Comparison of ENCODE assay signal across 9 cellular contexts in genomic region chr11:75380716-75381420, GRCh38. TPM values are rescaled to one million over a fixed set of nuclear protein-coding genes. Genes with fewer than 3 reads are reported as not detected.
DNase-seq lines count a peak whose midpoint lies in the region; ATAC-seq, FAIRE-seq and TF ChIP-seq lines count a peak whose summit lies in the region.
"Had no signal": no experiment of that assay in that cellular context is flagged by ENCODE, and none has a peak within 500 bp of the region (broad histone marks: within the 10 kb centered on the region; RNA-seq: fewer than 3 reads in every experiment).

No MANE protein-coding gene starts in this region.

- peak overlapping the region in 1 of 2 experiments; percentile 60 for H2BK12ac ChIP-seq in mesenchymal stem cell (ENCODE audit: low read length in 2 of 2)

- H3K9me3 ChIP-seq in K562 (replicated peaks; ENCODE audit: control insufficient read depth, insufficient read depth, low read depth, low read length) (no peaks in the 10 kb centered on the region), mesenchymal stem cell (ENCODE audit: control insufficient read depth, low read length) (no peaks in the 10 kb centered on the region)

- H3K18ac ChIP-seq in mesenchymal stem cell (ENCODE audit: low read depth in 1 of 2, low read length in 2 of 2) = peak overlapping the region in 1 of 2 experiments; percentile 41

- H2AFZ ChIP-seq in K562 (ENCODE audit: low read depth, low read length) = peak overlapping the region; percentile 77
- H2AFZ ChIP-seq in mesenchymal stem cell (ENCODE audit: low read depth, low read length) = no peak overlapping the region

- no peak overlapping the region for H4K91ac ChIP-seq in mesenchymal stem cell (ENCODE audit: low read length)

- H3K36me3 ChIP-seq in K562 (ENCODE audit: control insufficient read depth, insufficient read depth, low read length) (no peaks in the 10 kb centered on the region), mesenchymal stem cell (ENCODE audit: control insufficient read depth in 1 of 2, insufficient read depth in 2 of 2, low read depth in 1 of 2, low read length in 2 of 2) (no peaks in the 10 kb centered on the region)

- H3K79me2 ChIP-seq in K562 (ENCODE audit: control insufficient read depth, insufficient read depth, low read length) = no peaks in the 10 kb centered on the region

- H4K20me1 ChIP-seq in K562 (replicated peaks; ENCODE audit: control insufficient read depth, insufficient read depth, low read length) = no peaks in the 10 kb centered on the region

- CTCF ChIA-PET in K562 (lab: Yijun Ruan, JAX; ENCODE audit: low intra/inter-chr PET ratio) = interaction anchor here (0.8 to 1.1 kb wide), 2 partner anchors 52 to 100 kb away, joined by 3 to 5 read pairs; no protein-coding TSS in a partner anchor

- H3K4me3 ChIP-seq in K562 (no peak overlapping the region), mesenchymal stem cell (ENCODE audit: insufficient read depth in 1 of 2, low read depth in 1 of 2, low read length in 2 of 2) (no peak overlapping the region)

- ATAC-seq in K562 (no peak), HG03571 (IDR thresholded peaks at IDR 0.05; ENCODE audit: unreplicated experiment) (no peak), HG03520 (IDR thresholded peaks at IDR 0.05; ENCODE audit: unreplicated experiment) (no peak)
- no peak for ATAC-seq in activated CD4-positive, CD25-positive, alpha-beta regulatory T cell treated with anti-CD3 and anti-CD28 coated beads, Interleukin-2, amount 50 U/mL, for 24 hours

- peaks cover 12 to 21% of the 10 kb centered on the region in 2 experiments; a peak in 4 of 5 replicates for H3K4me1 ChIP-seq in K562 (replicated peaks in 1 of 2; ENCODE audit: control insufficient read depth in 2 of 2, insufficient read depth in 2 of 2, low read length in 2 of 2)
- peaks cover 18% of the 10 kb centered on the region for H3K4me1 ChIP-seq in mesenchymal stem cell (ENCODE audit: control insufficient read depth, insufficient read depth, low read depth, low read length)

- no peak overlapping the region for H4K8ac ChIP-seq in mesenchymal stem cell (ENCODE audit: low read length)

- peak; percentile 15 for FAIRE-seq in K562 (lab: Jason Lieb, UNC)

- H3K4ac ChIP-seq in mesenchymal stem cell (ENCODE audit: low read depth in 1 of 2, low read length in 2 of 2) = peak overlapping the region in 1 of 2 experiments; percentile 1

- TF ChIP-seq POLR2A in K562 (conservative IDR thresholded peaks at IDR 0.05) = no peak

- H3K27me3 ChIP-seq in K562 (ENCODE audit: control insufficient read depth in 2 of 2, insufficient read depth in 2 of 2, low read length in 2 of 2) (no peaks in the 10 kb centered on the region), mesenchymal stem cell (ENCODE audit: control insufficient read depth in 1 of 2, insufficient read depth in 1 of 2, low read length in 2 of 2) (no peaks in the 10 kb centered on the region)

- DNase-seq in AML-193 (lab: John Stamatoyannopoulos, UW) (peak; percentile 31 to 59), K562 (ENCODE audit: extremely low read depth in 1 of 4, low spot score in 3 of 4) (no peak), mesenchymal stem cell (peak; percentile 42), inferior parietal cortex (ENCODE audit: extremely low spot score) (no peak)

- H3K14ac ChIP-seq in mesenchymal stem cell (ENCODE audit: low read length in 2 of 2) = no peak overlapping the region

- in situ Hi-C loops in K562 (cut with MboI) = loop anchor here (5.0 kb wide), 2 partner anchors 54 to 104 kb away; no protein-coding TSS in a partner anchor

- 49% methylated on average over 6 of the region's 7 CpGs for WGBS in K562 (ENCODE audit: insufficient coverage, low coverage, missing lambda C conversion rate)
- WGBS in mesenchymal stem cell = 82% methylated on average over 5 of the region's 7 CpGs

- TF ChIP-seq EP300 in Ishikawa (IDR thresholded peaks at IDR 0.05; ENCODE audit: borderline replicate concordance) (no peak), K562 (IDR thresholded peaks at IDR 0.05; ENCODE audit: low read length) (no peak)

- no peak overlapping the region for H3K4me2 ChIP-seq in K562 (ENCODE audit: insufficient read depth, low read length)
- H3K4me2 ChIP-seq in mesenchymal stem cell (ENCODE audit: low read length, poor library complexity, severe bottlenecking) = no peak overlapping the region

- peak overlapping the region; percentile 71 for H2BK15ac ChIP-seq in mesenchymal stem cell (ENCODE audit: low read depth, poor library complexity, severe bottlenecking)

- H3K27ac ChIP-seq in K562 (ENCODE audit: extremely low read depth, low read depth, low read length) (no peak overlapping the region), mesenchymal stem cell (ENCODE audit: low read length, poor library complexity, severe bottlenecking) (peak overlapping the region; percentile 6)
- H3K27ac ChIP-seq: C4-2B had no signal

- H2BK5ac ChIP-seq in mesenchymal stem cell (ENCODE audit: low read depth, low read length, poor library complexity, severe bottlenecking) = no peak overlapping the region

- POLR2A ChIA-PET in K562 (lab: Yijun Ruan, JAX) = interaction anchor here (0.6 to 3.2 kb wide), 8 partner anchors 9 to 1391 kb away, joined by 3 to 14 read pairs (median 4); no protein-coding TSS in a partner anchor

- TF ChIP-seq RAD21 in Ishikawa (IDR thresholded peaks at IDR 0.05; ENCODE audit: low read depth) (no peak), K562 (CRISPR knock-in tag; conservative IDR thresholded peaks at IDR 0.05 in 1 of 2, IDR thresholded peaks at IDR 0.05 in 1 of 2) (no peak)

- no peak overlapping the region for H3K23ac ChIP-seq in mesenchymal stem cell (ENCODE audit: low read length in 2 of 2)

- no TSS peak for BruUV-seq in K562 (replicated peaks; lab: Mats Ljungman, UMichigan)

- no peak for TF ChIP-seq CTCF in K562 (IDR thresholded peaks at IDR 0.05 in 2 of 3, conservative IDR thresholded peaks at IDR 0.05 in 1 of 3; ENCODE audit: insufficient read depth in 2 of 3, low read depth in 1 of 3, low read length in 3 of 3)

- peak overlapping the region; percentile 56 for H2AK5ac ChIP-seq in mesenchymal stem cell (ENCODE audit: low read length, severe bottlenecking)

- no peaks in the 10 kb centered on the region for H3K79me1 ChIP-seq in mesenchymal stem cell (replicated peaks; ENCODE audit: low read length, poor library complexity, severe bottlenecking)

- no peak overlapping the region for H2BK120ac ChIP-seq in mesenchymal stem cell (ENCODE audit: low read depth, low read length)

- intact Hi-C loops in K562 (cut with micrococcal nuclease) = no loop called here

- H3K9me1 ChIP-seq in K562 (ENCODE audit: control insufficient read depth, insufficient read depth, low read length) = no peaks in the 10 kb centered on the region

- H3K9ac ChIP-seq in K562 (ENCODE audit: insufficient read depth in 1 of 2, low read depth in 2 of 2, low read length in 2 of 2) = peak overlapping the region in 1 of 2 experiments; percentile 75; a peak in 2 of 4 replicates
- H3K9ac ChIP-seq in mesenchymal stem cell (ENCODE audit: low read length) = no peak overlapping the region

RNA-seq across cellular contexts. Expression of gene RPS3, which starts 18.4 kb away (rescaled TPM):
- total RNA-seq in K562 (2011; cell fraction: chromatin; rRNA removed; ENCODE audit: low replicate concordance) = 368 and 416 TPM in 2 replicates
- 577 and 735 TPM in 2 replicates for total RNA-seq in K562 (2011; cell fraction: nucleolus; rRNA removed)
- 828 and 1,575 TPM in 2 replicates for total RNA-seq in K562 (2011; cell fraction: nucleoplasm; rRNA removed)
- total RNA-seq in K562 (2014; rRNA removed) (2,700 and 3,102 TPM in 2 replicates), K562 (2014; rRNA removed; fragmentation: Illumina TruSeq; extraction: Trizol) (3,530 and 3,738 TPM in 2 replicates), K562 (2015; rRNA removed; fragmentation: Illumina TruSeq; extraction: Trizol) (3,411 and 3,679 TPM in 2 replicates), K562 (2021) (3,592 and 3,622 TPM in 2 replicates)
- polyA plus RNA-seq in K562 (2011; rRNA removed) (3,472 and 4,261 TPM in 2 replicates), K562 (2014; fragmentation: Illumina TruSeq; extraction: Trizol) (4,042 and 4,231 TPM in 2 replicates), K562 (2014; fragmentation: Nextera tagmentation; extraction: Ambion mirVana) (1,000 to 10,000 TPM; 5,693 to 5,771 TPM), K562 (2014; rRNA removed) (3,097 and 3,731 TPM in 2 replicates)
- polyA plus RNA-seq in K562 (2011; cell fraction: cytosol; rRNA removed) = 3,466 and 4,968 TPM in 2 replicates
- 1,428 and 2,203 TPM in 2 replicates for polyA plus RNA-seq in K562 (2011; cell fraction: nucleus; rRNA removed)
- 4,980 and 5,479 TPM in 2 replicates for polyA plus RNA-seq in K562 (2012)
- polyA minus RNA-seq in K562 (2011; rRNA and poly(A)+ RNA removed) = 1,903 and 2,025 TPM in 2 replicates
- polyA minus RNA-seq in K562 (2011; cell fraction: cytosol; rRNA and poly(A)+ RNA removed) = 774 and 918 TPM in 2 replicates
- polyA minus RNA-seq in K562 (2011; cell fraction: nucleus; rRNA and poly(A)+ RNA removed) = 197 and 395 TPM in 2 replicates
- 4,029 TPM for polyA plus RNA-seq in mesenchymal stem cell (2013, experiment 1 of 2)
- polyA plus RNA-seq in mesenchymal stem cell (2013, experiment 2 of 2) = 4,151 TPM

RNA-seq across cellular contexts. Expression of gene ARRB1, which starts 29.4 kb away (rescaled TPM):
- total RNA-seq in K562 (2011; cell fraction: chromatin; rRNA removed; ENCODE audit: low replicate concordance) = 58.4 and 169 TPM in 2 replicates
- total RNA-seq in K562 (2011; cell fraction: nucleolus; rRNA removed) = 93.3 and 107 TPM in 2 replicates
- total RNA-seq in K562 (2011; cell fraction: nucleoplasm; rRNA removed) = 70.8 and 73.7 TPM in 2 replicates
- total RNA-seq in K562 (2014; rRNA removed) (21.8 and 27.6 TPM in 2 replicates), K562 (2014; rRNA removed; fragmentation: Illumina TruSeq; extraction: Trizol) (22.9 and 28.5 TPM in 2 replicates), K562 (2015; rRNA removed; fragmentation: Illumina TruSeq; extraction: Trizol) (41.7 and 43.5 TPM in 2 replicates), K562 (2021) (43.6 and 45.4 TPM in 2 replicates)
- polyA plus RNA-seq in K562 (2011; rRNA removed) (26.2 and 30.8 TPM in 2 replicates), K562 (2014; fragmentation: Illumina TruSeq; extraction: Trizol) (35.6 and 38.4 TPM in 2 replicates), K562 (2014; fragmentation: Nextera tagmentation; extraction: Ambion mirVana) (10 to 100 TPM in 1 of 2 experiments, 1 to 10 TPM in 1; 6.6 to 13.1 TPM), K562 (2014; rRNA removed) (24.2 and 30.6 TPM in 2 replicates)
- polyA plus RNA-seq in K562 (2011; cell fraction: cytosol; rRNA removed) = 28.6 and 44.2 TPM in 2 replicates
- 30.8 and 44.9 TPM in 2 replicates for polyA plus RNA-seq in K562 (2011; cell fraction: nucleus; rRNA removed)
- 33.4 and 35.1 TPM in 2 replicates for polyA plus RNA-seq in K562 (2012)
- 80.3 and 121 TPM in 2 replicates for polyA minus RNA-seq in K562 (2011; rRNA and poly(A)+ RNA removed)
- polyA minus RNA-seq in K562 (2011; cell fraction: cytosol; rRNA and poly(A)+ RNA removed) = 31.7 and 45.7 TPM in 2 replicates
- polyA minus RNA-seq in K562 (2011; cell fraction: nucleus; rRNA and poly(A)+ RNA removed) = 63.5 and 65.3 TPM in 2 replicates
- 65.2 TPM for polyA plus RNA-seq in mesenchymal stem cell (2013, experiment 1 of 2)
- 64.4 TPM for polyA plus RNA-seq in mesenchymal stem cell (2013, experiment 2 of 2)

RNA-seq across cellular contexts. Expression of gene KLHL35, which starts 52.1 kb away (rescaled TPM):
- total RNA-seq in K562 (2011; cell fraction: chromatin; rRNA removed; ENCODE audit: low replicate concordance) = not detected in 2 replicates
- total RNA-seq in K562 (2011; cell fraction: nucleolus; rRNA removed) = not detected in 2 replicates
- not detected in 2 replicates for total RNA-seq in K562 (2011; cell fraction: nucleoplasm; rRNA removed)
- total RNA-seq in K562 (2014; rRNA removed) = not detected in 2 replicates
- not detected in 2 replicates for total RNA-seq in K562 (2014; rRNA removed; fragmentation: Illumina TruSeq; extraction: Trizol)
- total RNA-seq in K562 (2015; rRNA removed; fragmentation: Illumina TruSeq; extraction: Trizol) = not detected in 2 replicates
- total RNA-seq in K562 (2021) = not detected in 2 replicates
- polyA plus RNA-seq in K562 (2011; rRNA removed) = not detected in 2 replicates
- polyA plus RNA-seq in K562 (2011; cell fraction: cytosol; rRNA removed) = not detected in 2 replicates
- not detected in 2 replicates for polyA plus RNA-seq in K562 (2011; cell fraction: nucleus; rRNA removed)
- 0.05 and 0.10 TPM in 2 replicates for polyA plus RNA-seq in K562 (2012)
- not detected in 2 replicates for polyA plus RNA-seq in K562 (2014; fragmentation: Illumina TruSeq; extraction: Trizol)
- polyA plus RNA-seq in K562 (2014; fragmentation: Nextera tagmentation; extraction: Ambion mirVana) = not detected
- polyA plus RNA-seq in K562 (2014; rRNA removed) = not detected in 2 replicates
- polyA minus RNA-seq in K562 (2011; rRNA and poly(A)+ RNA removed) = not detected in 2 replicates
- polyA minus RNA-seq in K562 (2011; cell fraction: cytosol; rRNA and poly(A)+ RNA removed) = 1.5 TPM in 1 of 2 replicates, not detected in the other
- not detected in 2 replicates for polyA minus RNA-seq in K562 (2011; cell fraction: nucleus; rRNA and poly(A)+ RNA removed)
- 0.26 TPM for polyA plus RNA-seq in mesenchymal stem cell (2013, experiment 1 of 2)
- 0.34 TPM for polyA plus RNA-seq in mesenchymal stem cell (2013, experiment 2 of 2)

Comparison
In these comparisons a context has a peak if more than half of its experiments do, and no peak if none do; other contexts are left out.
1. DNase-seq: peak in AML-193 (2 of 2) and mesenchymal stem cell (single experiment); none in K562 (0 of 4) and inferior parietal cortex (single experiment).